ENCODE assay signal across 1 cellular context in genomic region chr2:14342313-14342712, GRCh38.
TF ChIP-seq lines count a peak whose summit lies in the region.

No MANE protein-coding gene starts in this region.

TF ChIP-seq in H1, 55 proteins besides CTCF, POLR2A, EP300 and RAD21 (continued from another document):
- TF ChIP-seq USF2 (IDR thresholded peaks at IDR 0.05; ENCODE audit: low read length) (no peak), SIRT6 (IDR thresholded peaks at IDR 0.05; ENCODE audit: low read length) (no peak), CREB1 (IDR thresholded peaks at IDR 0.05) (no peak), SP4 (IDR thresholded peaks at IDR 0.05; ENCODE audit: low read length) (no peak), KDM1A (IDR thresholded peaks at IDR 0.05; ENCODE audit: borderline replicate concordance, low read length) (no peak), ZNF274 (IDR thresholded peaks at IDR 0.05; ENCODE audit: borderline replicate concordance, extremely low read depth, low read length) (no peak), POLR2AphosphoS5 (IDR thresholded peaks at IDR 0.05; ENCODE audit: low read depth, low read length) (no peak)
